In genomic region chr1:79386730-79387129, GRCh38 we compare ENCODE assay signal across 25 cellular contexts.
"Had no signal": no experiment of that assay in that cellular context is flagged by ENCODE, and none has a peak within 500 bp of the region (broad histone marks: within the 10 kb centered on the region; RNA-seq: fewer than 3 reads in every experiment).

No MANE protein-coding gene starts in this region.

- DNase-seq: dermis blood vessel endothelial cell; dorsolateral prefrontal cortex; effector CD4-positive, alpha-beta T cell; effector memory CD4-positive, alpha-beta T cell; esophagus squamous epithelium; foreskin fibroblast; foreskin melanocyte; gastrocnemius medialis; glutamatergic neuron; head of caudate nucleus; heart right ventricle; hippocampal formation; left cardiac atrium; left lung; left ventricle myocardium superior; lower lobe of right lung; mesenchymal stem cell; mucosa of descending colon; naive B cell had no signal

- H3K9me3 ChIP-seq: esophagus squamous epithelium, gastrocnemius medialis, heart right ventricle, lower lobe of right lung, mucosa of descending colon had no signal

- H3K4me1 Mint-ChIP-seq: naive B cell had no signal

- H3K27me3 ChIP-seq: dorsolateral prefrontal cortex, esophagus squamous epithelium, gastrocnemius medialis, heart right ventricle, left lung had no signal

- H3K36me3 Mint-ChIP-seq: mesothelial cell of epicardium, naive B cell had no signal

- H3K4me1 ChIP-seq: esophagus squamous epithelium, gastrocnemius medialis, heart right ventricle, left lung, lower lobe of right lung had no signal

- H3K4me3 Mint-ChIP-seq: mesothelial cell of epicardium, naive B cell had no signal

- H3K27me3 Mint-ChIP-seq: naive B cell had no signal

- ATAC-seq: gastrocnemius medialis, heart right ventricle, left cardiac atrium, left lung, left ventricle myocardium superior, lower lobe of right lung, mucosa of descending colon had no signal

- H3K27ac ChIP-seq: coronary artery, dorsolateral prefrontal cortex, esophagus squamous epithelium, gastrocnemius medialis, heart right ventricle, left lung, lower lobe of right lung had no signal

- H3K36me3 ChIP-seq: esophagus squamous epithelium, gastrocnemius medialis, heart right ventricle, left lung, lower lobe of right lung had no signal

- H3K27ac Mint-ChIP-seq: mesothelial cell of epicardium, naive B cell had no signal

- H3K4me3 ChIP-seq: coronary artery, dorsolateral prefrontal cortex, esophagus squamous epithelium, gastrocnemius medialis, heart right ventricle, left lung, lower lobe of right lung, mucosa of descending colon had no signal

- FAIRE-seq: colon, endothelial cell of umbilical vein, islet of Langerhans, keratinocyte had no signal
